ENCODE assay signal across 8 cellular contexts in genomic region chr6:7243188-7243942, GRCh38.
DNase-seq lines count a peak whose midpoint lies in the region; ATAC-seq and TF ChIP-seq lines count a peak whose summit lies in the region.

No MANE protein-coding gene starts in this region.

- H3K4me1 ChIP-seq in HAP-1 (peaks cover 16% of the 10 kb centered on the region), transverse colon (peaks cover 8 to 42% (median 28%) of the 10 kb centered on the region in 4 donors)

- H3K27me3 ChIP-seq in HAP-1 (ENCODE audit: low read depth): no peaks in the 10 kb centered on the region
- no peaks in the 10 kb centered on the region for H3K27me3 ChIP-seq in transverse colon

- ATAC-seq in GM19035 (IDR thresholded peaks at IDR 0.05; ENCODE audit: unreplicated experiment): no peak

- TF ChIP-seq CTCF in transverse colon (IDR thresholded peaks at IDR 0.05): peak; percentile 85 to 92 (median 88)

- TF ChIP-seq POLR2A in transverse colon (IDR thresholded peaks at IDR 0.05): no peak

- no peak for TF ChIP-seq EP300 in transverse colon (IDR thresholded peaks at IDR 0.05; ENCODE audit: low read depth)

- peak overlapping the region; percentile 43 for H3K27ac ChIP-seq in epithelial cell of prostate
- H3K27ac ChIP-seq in transverse colon: peak overlapping the region; percentile 73 to 76 (median 75)

- intact Hi-C loops in transverse colon (cut with DNase I; ENCODE audit: low total_unique reads): loop anchor here (5.0 kb wide), 1 partner anchor 136 kb away; the partner anchor contains the start of gene RREB1

- H3K9me3 ChIP-seq in HAP-1 (no peaks in the 10 kb centered on the region), transverse colon (no peaks in the 10 kb centered on the region)

- H3K4me3 ChIP-seq in HAP-1: no peak overlapping the region
- H3K4me3 ChIP-seq in transverse colon: no peak overlapping the region

- WGBS in transverse colon (ENCODE audit: low coverage in 1 of 2), 2 donors: 10 to 11% methylated on average over 2 to 7 of the region's 7 CpGs

- H3K36me3 ChIP-seq in HAP-1 (replicated peaks): peaks cover 24% of the 10 kb centered on the region
- H3K36me3 ChIP-seq in transverse colon: peaks cover 0 to 26% (median 8%) of the 10 kb centered on the region in 4 donors

- peak; percentile 88 for DNase-seq in DMS 273 (lab: John Stamatoyannopoulos, UW; ENCODE audit: unreplicated experiment)
- DNase-seq in HAP-1 (ENCODE audit: low spot score in 2 of 2): peak; percentile 66 to 72
- peak; percentile 46 for DNase-seq in NCI-H2196 treated with DMSO at 0.1 percent for 48 hours (lab: John Stamatoyannopoulos, UW; ENCODE audit: unreplicated experiment)
- peak; percentile 54 for DNase-seq in activated CD4-positive, alpha-beta T cell treated with anti-CD3 and anti-CD28 coated beads for 48 hours
- no peak for DNase-seq in epithelial cell of prostate (ENCODE audit: low read depth, low spot score)
- peak; percentile 60 for DNase-seq in mucosa of gallbladder (ENCODE audit: low spot score)
- peak; percentile 40 for DNase-seq in transverse colon

- in situ Hi-C loops in HAP-1 (cut with MboI; ENCODE audit: low sequenced_read_pairs) (no loop called here), transverse colon (cut with MboI; ENCODE audit: low pct_ligation_motif_present in 1 of 4, low pct_unique_long_range_greater_than_20kb in 1 of 4, low sequenced_read_pairs in 3 of 4) (loop anchor here (10.0 to 25.0 kb wide), 5 partner anchors 131 to 569 kb away; partner anchors contain the start of gene RREB1 (in 1 of the 4))
